11 cellular contexts compared by ENCODE assay signal in the genomic region with DNA sequence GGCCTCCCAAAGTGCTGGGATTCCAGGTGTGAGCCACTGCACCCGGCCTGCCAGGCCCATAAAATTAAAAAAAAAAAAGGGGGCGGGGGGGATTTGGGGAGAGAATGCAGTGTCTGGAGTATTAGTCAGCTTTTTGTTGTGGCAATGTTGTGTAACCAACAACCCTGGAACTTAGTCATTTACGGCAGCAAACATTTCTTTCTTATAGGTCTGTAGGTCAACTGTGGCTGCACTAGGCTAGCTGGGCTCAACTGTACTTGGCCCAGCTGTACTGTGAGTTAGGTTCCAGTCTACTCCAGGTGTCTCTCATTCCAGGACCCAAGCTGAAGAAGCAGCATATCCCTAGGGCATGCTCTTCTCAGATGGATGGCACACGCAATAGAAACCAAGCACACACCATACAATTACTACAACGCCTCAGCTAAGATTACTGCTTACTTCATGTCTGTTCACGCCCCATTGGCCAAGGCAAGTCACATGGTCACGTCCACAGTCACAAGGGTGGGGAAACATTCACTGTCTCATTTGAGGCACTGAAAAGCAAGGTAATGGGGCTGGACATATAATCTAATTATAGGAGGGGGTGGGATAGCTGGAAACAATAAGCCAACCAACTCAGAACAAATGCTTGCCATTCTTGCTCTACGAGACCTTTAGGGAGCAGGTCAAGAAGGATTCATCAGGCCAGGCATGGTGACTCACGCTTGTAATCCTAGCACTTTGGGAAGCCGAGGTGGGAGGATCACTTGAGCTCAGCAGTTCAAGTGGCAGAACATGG. TPM values are rescaled to one million over a fixed set of nuclear protein-coding genes. Genes with fewer than 3 reads are reported as not detected.
DNase-seq lines count a peak whose midpoint lies in the region; ATAC-seq, FAIRE-seq and TF ChIP-seq lines count a peak whose summit lies in the region.
"Had no signal": no experiment of that assay in that cellular context is flagged by ENCODE, and none has a peak within 500 bp of the region (broad histone marks: within the 10 kb centered on the region; RNA-seq: fewer than 3 reads in every experiment).

No MANE protein-coding gene starts in this region.

- peak overlapping the region; percentile 50 for H3K27ac Mint-ChIP-seq in neural crest cell (ENCODE audit: unreplicated experiment)
- no peak overlapping the region for H3K27ac Mint-ChIP-seq in endothelial cell (ENCODE audit: unreplicated experiment)
- no peak overlapping the region for H3K27ac Mint-ChIP-seq in activated naive CD4-positive, alpha-beta T cell treated with anti-CD3 and anti-CD28 coated beads, Interleukin-2, amount 10 ng/mL, durations not matched to agents 7 days and 5 days
- no peak overlapping the region for H3K27ac Mint-ChIP-seq in activated CD4-positive, alpha-beta T cell treated with anti-CD3 and anti-CD28 coated beads, Interleukin-2, amount 10 ng/mL, durations not matched to agents 24 days and 14 days
- H3K27ac Mint-ChIP-seq: activated B cell treated with CpG ODN at 0.5 μM for 24 hours had no signal

- H3K4me3 ChIP-seq in GM12865 (ENCODE audit: low read depth, low read length) (no peak overlapping the region), bronchial epithelial cell (ENCODE audit: low read depth, low read length) (no peak overlapping the region)

- no peak overlapping the region for H3K4me3 Mint-ChIP-seq in neural crest cell
- no peak overlapping the region for H3K4me3 Mint-ChIP-seq in endothelial cell (ENCODE audit: unreplicated experiment)
- no peak overlapping the region for H3K4me3 Mint-ChIP-seq in activated naive CD4-positive, alpha-beta T cell treated with anti-CD3 and anti-CD28 coated beads, Interleukin-2, amount 10 ng/mL, durations not matched to agents 7 days and 5 days
- no peak overlapping the region for H3K4me3 Mint-ChIP-seq in activated CD4-positive, alpha-beta T cell treated with anti-CD3 and anti-CD28 coated beads, Interleukin-2, amount 10 ng/mL, durations not matched to agents 24 days and 14 days
- H3K4me3 Mint-ChIP-seq: activated B cell treated with CpG ODN at 0.5 μM for 24 hours had no signal

- peaks cover 2% of the 10 kb centered on the region for H3K9me3 Mint-ChIP-seq in neural crest cell
- H3K9me3 Mint-ChIP-seq in endothelial cell (ENCODE audit: unreplicated experiment), result no peaks in the 10 kb centered on the region
- H3K9me3 Mint-ChIP-seq in activated naive CD4-positive, alpha-beta T cell treated with anti-CD3 and anti-CD28 coated beads, Interleukin-2, amount 10 ng/mL, durations not matched to agents 7 days and 5 days, result no peaks in the 10 kb centered on the region
- H3K9me3 Mint-ChIP-seq in activated CD4-positive, alpha-beta T cell treated with anti-CD3 and anti-CD28 coated beads, Interleukin-2, amount 10 ng/mL, durations not matched to agents 24 days and 14 days, result no peaks in the 10 kb centered on the region
- H3K9me3 Mint-ChIP-seq: activated B cell treated with CpG ODN at 0.5 μM for 24 hours had no signal

- no peak for FAIRE-seq in bronchial epithelial cell (lab: Jason Lieb, UNC)

- peak; percentile 20 for DNase-seq in GM12865 (ENCODE audit: low read depth)
- DNase-seq in NCI-H187 treated with DMSO at 0.1 percent for 48 hours (lab: John Stamatoyannopoulos, UW), result peak; percentile 20
- DNase-seq in bronchial epithelial cell (ENCODE audit: low read depth), result peak; percentile 91
- DNase-seq in neural crest cell (ENCODE audit: low read depth, low spot score), result no peak
- DNase-seq in endothelial cell (ENCODE audit: low spot score), result no peak
- no peak for DNase-seq in activated naive CD4-positive, alpha-beta T cell treated with anti-CD3 and anti-CD28 coated beads, Interleukin-2, amount 10 ng/mL, durations not matched to agents 7 days and 5 days
- no peak for DNase-seq in left cardiac atrium
- DNase-seq in activated CD4-positive, alpha-beta T cell treated with anti-CD3 and anti-CD28 coated beads, Interleukin-2, amount 10 ng/mL, durations not matched to agents 24 days and 14 days, result no peak
- DNase-seq: activated B cell treated with CpG ODN at 0.5 μM for 24 hours, left ventricle myocardium superior had no signal

- H3K36me3 Mint-ChIP-seq in neural crest cell (ENCODE audit: low read depth), result no peaks in the 10 kb centered on the region
- H3K36me3 Mint-ChIP-seq in endothelial cell (ENCODE audit: low read depth, unreplicated experiment), result no peaks in the 10 kb centered on the region
- H3K36me3 Mint-ChIP-seq in activated naive CD4-positive, alpha-beta T cell treated with anti-CD3 and anti-CD28 coated beads, Interleukin-2, amount 10 ng/mL, durations not matched to agents 7 days and 5 days, result no peaks in the 10 kb centered on the region
- no peaks in the 10 kb centered on the region for H3K36me3 Mint-ChIP-seq in activated CD4-positive, alpha-beta T cell treated with anti-CD3 and anti-CD28 coated beads, Interleukin-2, amount 10 ng/mL, durations not matched to agents 24 days and 14 days (ENCODE audit: low read depth)
- H3K36me3 Mint-ChIP-seq: brain had no signal

- peaks cover 6% of the 10 kb centered on the region for H3K4me1 Mint-ChIP-seq in neural crest cell
- H3K4me1 Mint-ChIP-seq in endothelial cell (ENCODE audit: unreplicated experiment), result no peaks in the 10 kb centered on the region
- H3K4me1 Mint-ChIP-seq in activated naive CD4-positive, alpha-beta T cell treated with anti-CD3 and anti-CD28 coated beads, Interleukin-2, amount 10 ng/mL, durations not matched to agents 7 days and 5 days, result no peaks in the 10 kb centered on the region
- H3K4me1 Mint-ChIP-seq in activated CD4-positive, alpha-beta T cell treated with anti-CD3 and anti-CD28 coated beads, Interleukin-2, amount 10 ng/mL, durations not matched to agents 24 days and 14 days, result no peaks in the 10 kb centered on the region
- H3K4me1 Mint-ChIP-seq: activated B cell treated with CpG ODN at 0.5 μM for 24 hours, brain had no signal

- TF ChIP-seq CTCF in GM12865 (IDR thresholded peaks at IDR 0.05; ENCODE audit: insufficient read depth, low read depth, low read length, missing control alignments), result no peak
- no peak for TF ChIP-seq CTCF in bronchial epithelial cell (IDR thresholded peaks at IDR 0.05; ENCODE audit: insufficient read depth, low read length, severe bottlenecking)
- no peak for TF ChIP-seq CTCF in neural crest cell (conservative IDR thresholded peaks at IDR 0.05)
- no peak for TF ChIP-seq CTCF in endothelial cell (IDR thresholded peaks at IDR 0.05; ENCODE audit: unreplicated experiment)

- no peaks in the 10 kb centered on the region for H3K36me3 ChIP-seq in bronchial epithelial cell (ENCODE audit: control insufficient read depth, insufficient read depth, low read length)

- no peaks in the 10 kb centered on the region for H3K27me3 Mint-ChIP-seq in neural crest cell (ENCODE audit: low read depth)
- H3K27me3 Mint-ChIP-seq in endothelial cell (ENCODE audit: unreplicated experiment), result no peaks in the 10 kb centered on the region
- peaks cover 16% of the 10 kb centered on the region for H3K27me3 Mint-ChIP-seq in activated naive CD4-positive, alpha-beta T cell treated with anti-CD3 and anti-CD28 coated beads, Interleukin-2, amount 10 ng/mL, durations not matched to agents 7 days and 5 days
- peaks cover 5% of the 10 kb centered on the region for H3K27me3 Mint-ChIP-seq in activated CD4-positive, alpha-beta T cell treated with anti-CD3 and anti-CD28 coated beads, Interleukin-2, amount 10 ng/mL, durations not matched to agents 24 days and 14 days
- H3K27me3 Mint-ChIP-seq: activated B cell treated with CpG ODN at 0.5 μM for 24 hours, brain had no signal

- no peaks in the 10 kb centered on the region for H3K27me3 ChIP-seq in bronchial epithelial cell (ENCODE audit: control insufficient read depth, insufficient read depth, low read length)

- CTCF ChIA-PET in activated naive CD4-positive, alpha-beta T cell treated with anti-CD3 and anti-CD28 coated beads, Interleukin-2, amount 10 ng/mL, durations not matched to agents 7 days and 5 days (lab: Charles Lee), result no interaction called here

- intact Hi-C loops in left cardiac atrium (cut with DNase I), result no loop called here
- intact Hi-C loops in activated CD4-positive, alpha-beta T cell treated with anti-CD3 and anti-CD28 coated beads, Interleukin-2, amount 10 ng/mL, durations not matched to agents 24 days and 14 days (cut with micrococcal nuclease), result no loop called here

- ATAC-seq in left cardiac atrium, result no peak
- ATAC-seq: left ventricle myocardium superior had no signal

RNA-seq across cellular contexts. Expression of a gene that starts 10.4 kb away (rescaled TPM):
- total RNA-seq in bronchial epithelial cell, result 3.4 and 6.7 TPM in 2 replicates
- 104 and 107 TPM in 2 replicates for total RNA-seq in neural crest cell
- 55.3 TPM for total RNA-seq in endothelial cell (ENCODE audit: unreplicated experiment)
- 10 to 100 TPM; 13.3 to 13.5 TPM for total RNA-seq in left cardiac atrium
- 60.2 and 65.8 TPM in 2 replicates for total RNA-seq in activated CD4-positive, alpha-beta T cell treated with anti-CD3 and anti-CD28 coated beads, Interleukin-2, amount 10 ng/mL, durations not matched to agents 24 days and 14 days

RNA-seq across cellular contexts. Expression of a gene that starts 34.3 kb away (rescaled TPM):
- total RNA-seq in bronchial epithelial cell, result 2.4 and 2.9 TPM in 2 replicates
- total RNA-seq in neural crest cell, result 67.2 and 67.8 TPM in 2 replicates
- total RNA-seq in endothelial cell (ENCODE audit: unreplicated experiment), result 41.1 TPM
- 10 to 100 TPM; 15.5 to 16.0 TPM for total RNA-seq in left cardiac atrium
- 3.8 and 5.3 TPM in 2 replicates for total RNA-seq in activated CD4-positive, alpha-beta T cell treated with anti-CD3 and anti-CD28 coated beads, Interleukin-2, amount 10 ng/mL, durations not matched to agents 24 days and 14 days

RNA-seq across cellular contexts. Expression of a gene that starts 36.1 kb away (rescaled TPM):
- total RNA-seq in bronchial epithelial cell, result 10.5 and 21.0 TPM in 2 replicates
- total RNA-seq in neural crest cell, result 42.4 and 42.9 TPM in 2 replicates
- 42.6 TPM for total RNA-seq in endothelial cell (ENCODE audit: unreplicated experiment)
- 10 to 100 TPM; 33.5 to 37.5 TPM for total RNA-seq in left cardiac atrium
- total RNA-seq in activated CD4-positive, alpha-beta T cell treated with anti-CD3 and anti-CD28 coated beads, Interleukin-2, amount 10 ng/mL, durations not matched to agents 24 days and 14 days, result 34.2 and 41.0 TPM in 2 replicates

Comparison
In these comparisons a context has a peak if more than half of its experiments do, and no peak if none do; other contexts are left out.
1. DNase-seq: peak in GM12865 (single experiment), NCI-H187 treated with DMSO at 0.1 percent for 48 hours (single experiment) and bronchial epithelial cell (single experiment); none in neural crest cell (single experiment), endothelial cell (single experiment), activated naive CD4-positive, alpha-beta T cell treated with anti-CD3 and anti-CD28 coated beads, Interleukin-2, amount 10 ng/mL, durations not matched to agents 7 days and 5 days (single experiment), left cardiac atrium (single experiment) and activated CD4-positive, alpha-beta T cell treated with anti-CD3 and anti-CD28 coated beads, Interleukin-2, amount 10 ng/mL, durations not matched to agents 24 days and 14 days (single experiment).